Comparison of ENCODE assay signal across 16 cellular contexts in the genomic region with DNA sequence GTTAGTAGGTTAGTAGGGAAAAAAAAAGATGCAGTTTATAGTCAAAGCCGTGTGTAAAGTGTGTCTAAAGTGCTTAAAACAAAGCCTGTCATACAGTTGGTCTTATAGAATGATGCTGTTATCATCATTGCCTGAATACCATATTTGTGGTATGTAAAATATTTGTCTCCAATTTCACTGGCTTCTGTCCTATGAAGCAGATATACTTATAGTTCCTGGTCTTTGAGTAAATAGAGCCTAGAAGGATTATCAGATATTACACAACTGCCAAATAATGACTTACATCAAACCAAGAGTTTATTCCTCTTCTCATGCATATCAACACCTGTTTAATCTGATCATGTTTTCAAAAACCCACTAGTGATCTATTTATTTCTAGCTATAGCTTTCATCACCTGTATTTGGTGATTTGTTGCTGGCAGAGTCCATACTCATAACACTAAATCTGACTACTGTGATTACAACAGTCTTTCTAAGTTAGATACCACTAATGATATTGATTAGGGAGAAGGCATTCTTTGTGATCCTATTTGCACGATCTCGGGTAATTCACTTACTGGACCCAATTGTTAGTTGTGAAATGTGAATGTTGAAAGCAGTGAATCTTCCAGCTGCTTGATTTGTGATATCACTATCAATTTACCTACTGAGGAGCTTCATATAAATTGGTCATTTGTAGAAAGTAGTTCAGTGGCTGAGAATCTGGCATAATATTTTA.
A peak's percentile ranks its signal among the peaks of the same experiment; 100 is the strongest.
DNase-seq lines count a peak whose midpoint lies in the region; ATAC-seq, FAIRE-seq and TF ChIP-seq lines count a peak whose summit lies in the region.
"Had no signal": no experiment of that assay in that cellular context is flagged by ENCODE, and none has a peak within 500 bp of the region (broad histone marks: within the 10 kb centered on the region; RNA-seq: fewer than 3 reads in every experiment).

No MANE protein-coding gene starts in this region.

- no peaks in the 10 kb centered on the region for H3K9me2 ChIP-seq in PC-9 (ENCODE audit: insufficient read depth)

- intact Hi-C loops in PC-9 (cut with micrococcal nuclease; ENCODE audit: unreplicated experiment) (loop anchor here (10.0 kb wide), 1 partner anchor 823 kb away; a partner anchor contains a TSS), right lobe of liver (cut with DNase I) (no loop called here)

- no peak for FAIRE-seq in GM12891 (lab: Jason Lieb, UNC)
- FAIRE-seq: G401.6, RCC 7860 had no signal

- H3K27me3 ChIP-seq in PC-9 (ENCODE audit: insufficient read depth, low read depth), result no peaks in the 10 kb centered on the region
- no peaks in the 10 kb centered on the region for H3K27me3 ChIP-seq in right lobe of liver

- TF ChIP-seq CTCF in HEK293 (tag by site-specific recombination; IDR thresholded peaks at IDR 0.05), result no peak
- no peak for TF ChIP-seq CTCF in PC-9 (conservative IDR thresholded peaks at IDR 0.05)
- no peak for TF ChIP-seq CTCF in fibroblast of pulmonary artery (IDR thresholded peaks at IDR 0.05; ENCODE audit: low read length, missing control alignments)
- no peak for TF ChIP-seq CTCF in right lobe of liver (IDR thresholded peaks at IDR 0.05)

- 0 out of 2 replicates have a peak, but pooled peaks cover 4% of the 10 kb centered on the region for H4K20me1 ChIP-seq in PC-9 (ENCODE audit: insufficient read depth)

- 55% methylated on average over 3 of the region's 3 CpGs for WGBS in right lobe of liver (ENCODE audit: insufficient coverage, low coverage, low lambda C conversion rate, missing lambda C conversion rate)

- BruUV-seq in PC-9 (replicated peaks; lab: Mats Ljungman, UMichigan), result no TSS peak

- DNase-seq in PC-9 (peak in 1 of 2 experiments; percentile 91), fibroblast of pulmonary artery (ENCODE audit: low read depth) (peak; percentile 36), right lobe of liver (no peak), SHP77 (lab: John Stamatoyannopoulos, UW) (no peak), GM12891 (ENCODE audit: insufficient read length, low spot score) (no peak)
- DNase-seq: DMS79 treated with DMSO at 0.1 percent for 48 hours, NCI-H1417 treated with DMSO at 0.1 percent for 48 hours, NCI-H1930, NCI-H2171, T-cell had no signal

- 0 out of 2 replicates have a peak, but pooled peaks cover 8% of the 10 kb centered on the region for H3F3A ChIP-seq in PC-9 (ENCODE audit: insufficient read depth, low read depth)

- H3K4me1 ChIP-seq in HEK293 (ENCODE audit: control insufficient read depth, insufficient read depth, low read length), result no peaks in the 10 kb centered on the region
- peaks cover 12% of the 10 kb centered on the region for H3K4me1 ChIP-seq in PC-9 (replicated peaks; ENCODE audit: insufficient read depth)
- peaks cover 0 to 21% (median 7%) of the 10 kb centered on the region in 4 donors for H3K4me1 ChIP-seq in right lobe of liver

- H3K9me3 ChIP-seq in HEK293 (ENCODE audit: control insufficient read depth, insufficient read depth, low read depth, low read length) (no peaks in the 10 kb centered on the region), PC-9 (ENCODE audit: insufficient read depth, low read depth) (no peaks in the 10 kb centered on the region), right lobe of liver (no peaks in the 10 kb centered on the region)

- ATAC-seq in right lobe of liver, result peak; percentile 33 to 83 (median 66)
- ATAC-seq in GM18861 (IDR thresholded peaks at IDR 0.05; ENCODE audit: unreplicated experiment), result no peak
- ATAC-seq: GM23338, Right ventricle myocardium inferior, T-cell had no signal

- no peak overlapping the region for H3K27ac ChIP-seq in HEK293 (ENCODE audit: extremely low read depth, low read depth, low read length)
- H3K27ac ChIP-seq in PC-9, result no peak overlapping the region
- H3K27ac ChIP-seq in right lobe of liver, result no peak overlapping the region

- H3K36me3 ChIP-seq in HEK293 (ENCODE audit: control insufficient read depth in 2 of 2, insufficient read depth in 1 of 2, low read length in 2 of 2) (no peaks in the 10 kb centered on the region), PC-9 (ENCODE audit: low read depth) (no peaks in the 10 kb centered on the region), right lobe of liver (no peaks in the 10 kb centered on the region)

- H3K4me3 ChIP-seq in HEK293 (ENCODE audit: low read depth, low read length) (no peak overlapping the region), PC-9 (no peak overlapping the region), fibroblast of pulmonary artery (replicated peaks; ENCODE audit: low read depth, low read length) (no peak overlapping the region), right lobe of liver (no peak overlapping the region)
- H3K4me3 ChIP-seq: GM23338 had no signal

- no peak overlapping the region for H2AFZ ChIP-seq in PC-9
- H2AFZ ChIP-seq: GM23338 had no signal

- POLR2A ChIA-PET in HEK293 (lab: Yijun Ruan, JAX), result no interaction called here
- POLR2A ChIA-PET in PC-9 (lab: Charles Lee; ENCODE audit: unreplicated experiment), result no interaction called here

- H3K4me2 ChIP-seq in PC-9, result 0 out of 2 replicates have a peak overlapping the region, but pooled peaks have one; percentile 6
- H3K4me2 ChIP-seq: GM23338 had no signal

- H3K79me2 ChIP-seq in PC-9 (ENCODE audit: low read depth), result no peaks in the 10 kb centered on the region

- CTCF ChIA-PET in HEK293 (lab: Yijun Ruan, JAX), result interaction anchor here (0.9 kb wide), 1 partner anchor 387 kb away, joined by 3 read pairs; no protein-coding TSS in a partner anchor
- CTCF ChIA-PET in PC-9 (lab: Charles Lee), result no interaction called here

- TF ChIP-seq POLR2A in right lobe of liver (IDR thresholded peaks at IDR 0.05) (no peak), GM12891 (IDR thresholded peaks at IDR 0.05; ENCODE audit: low read depth, low read length) (no peak)

TF ChIP-seq in HEK293, 187 proteins besides CTCF, POLR2A, EP300 and RAD21:
- TF ChIP-seq, protein P1, sequence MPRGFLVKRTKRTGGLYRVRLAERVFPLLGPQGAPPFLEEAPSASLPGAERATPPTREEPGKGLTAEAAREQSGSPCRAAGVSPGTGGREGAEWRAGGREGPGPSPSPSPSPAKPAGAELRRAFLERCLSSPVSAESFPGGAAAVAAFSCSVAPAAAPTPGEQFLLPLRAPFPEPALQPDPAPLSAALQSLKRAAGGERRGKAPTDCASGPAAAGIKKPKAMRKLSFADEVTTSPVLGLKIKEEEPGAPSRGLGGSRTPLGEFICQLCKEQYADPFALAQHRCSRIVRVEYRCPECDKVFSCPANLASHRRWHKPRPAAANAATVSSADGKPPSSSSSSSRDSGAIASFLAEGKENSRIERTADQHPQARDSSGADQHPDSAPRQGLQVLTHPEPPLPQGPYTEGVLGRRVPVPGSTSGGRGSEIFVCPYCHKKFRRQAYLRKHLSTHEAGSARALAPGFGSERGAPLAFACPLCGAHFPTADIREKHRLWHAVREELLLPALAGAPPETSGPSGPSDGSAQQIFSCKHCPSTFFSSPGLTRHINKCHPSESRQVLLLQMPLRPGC (tag by site-specific recombination; IDR thresholded peaks at IDR 0.05), result no peak
- TF ChIP-seq SCRT2 (tag by site-specific recombination; IDR thresholded peaks at IDR 0.05), result peak; percentile 19; the same call in 1 of the 2 replicates
- TF ChIP-seq HOXD13 (CRISPR knock-in tag; IDR thresholded peaks at IDR 0.05; ENCODE audit: borderline replicate concordance), result no peak

TF ChIP-seq in GM12891, 5 proteins besides CTCF, POLR2A, EP300 and RAD21:
- TF ChIP-seq POLR2AphosphoS5 (IDR thresholded peaks at IDR 0.05; ENCODE audit: low read depth, low read length) (no peak), PAX5 (IDR thresholded peaks at IDR 0.05; ENCODE audit: insufficient read depth, low read length, severe bottlenecking) (no peak)
